1 cellular context compared by ENCODE assay signal in genomic region chr5:94283093-94283492, GRCh38.
TF ChIP-seq lines count a peak whose summit lies in the region.

No MANE protein-coding gene starts in this region.

TF ChIP-seq in SK-N-SH, 30 proteins besides CTCF, POLR2A, EP300 and RAD21 (continued from another document):
- TF ChIP-seq PBX3 (IDR thresholded peaks at IDR 0.05), result peak; percentile 59
- no peak for TF ChIP-seq YY1 (IDR thresholded peaks at IDR 0.05; ENCODE audit: low read depth)
- TF ChIP-seq USF1 (IDR thresholded peaks at IDR 0.05; ENCODE audit: borderline replicate concordance, low read depth), result no peak
